1 cellular context compared by ENCODE assay signal in the genomic region with DNA sequence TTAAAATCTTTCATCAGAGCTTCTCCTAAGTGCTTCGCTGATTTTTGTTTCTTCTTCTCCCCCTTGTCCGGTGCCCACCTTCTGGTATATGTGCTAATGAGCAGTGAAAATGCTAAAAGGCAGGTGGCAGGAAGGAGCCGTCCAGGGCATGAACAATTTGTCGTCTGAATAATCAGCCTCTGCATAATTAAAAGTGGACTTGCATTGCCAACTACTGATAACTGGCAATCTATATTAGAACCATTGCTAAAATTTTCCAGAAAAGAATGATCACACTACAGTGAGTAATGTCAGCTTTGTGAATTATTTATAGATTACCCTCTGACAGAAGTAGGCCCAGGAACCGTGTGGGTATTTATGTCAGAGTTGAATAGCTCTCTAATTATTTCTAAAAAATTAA.
TF ChIP-seq lines count a peak whose summit lies in the region.

No MANE protein-coding gene starts in this region.

TF ChIP-seq in GM23338, 12 proteins besides CTCF, POLR2A, EP300 and RAD21 (continued from another document):
- TF ChIP-seq, protein P1, sequence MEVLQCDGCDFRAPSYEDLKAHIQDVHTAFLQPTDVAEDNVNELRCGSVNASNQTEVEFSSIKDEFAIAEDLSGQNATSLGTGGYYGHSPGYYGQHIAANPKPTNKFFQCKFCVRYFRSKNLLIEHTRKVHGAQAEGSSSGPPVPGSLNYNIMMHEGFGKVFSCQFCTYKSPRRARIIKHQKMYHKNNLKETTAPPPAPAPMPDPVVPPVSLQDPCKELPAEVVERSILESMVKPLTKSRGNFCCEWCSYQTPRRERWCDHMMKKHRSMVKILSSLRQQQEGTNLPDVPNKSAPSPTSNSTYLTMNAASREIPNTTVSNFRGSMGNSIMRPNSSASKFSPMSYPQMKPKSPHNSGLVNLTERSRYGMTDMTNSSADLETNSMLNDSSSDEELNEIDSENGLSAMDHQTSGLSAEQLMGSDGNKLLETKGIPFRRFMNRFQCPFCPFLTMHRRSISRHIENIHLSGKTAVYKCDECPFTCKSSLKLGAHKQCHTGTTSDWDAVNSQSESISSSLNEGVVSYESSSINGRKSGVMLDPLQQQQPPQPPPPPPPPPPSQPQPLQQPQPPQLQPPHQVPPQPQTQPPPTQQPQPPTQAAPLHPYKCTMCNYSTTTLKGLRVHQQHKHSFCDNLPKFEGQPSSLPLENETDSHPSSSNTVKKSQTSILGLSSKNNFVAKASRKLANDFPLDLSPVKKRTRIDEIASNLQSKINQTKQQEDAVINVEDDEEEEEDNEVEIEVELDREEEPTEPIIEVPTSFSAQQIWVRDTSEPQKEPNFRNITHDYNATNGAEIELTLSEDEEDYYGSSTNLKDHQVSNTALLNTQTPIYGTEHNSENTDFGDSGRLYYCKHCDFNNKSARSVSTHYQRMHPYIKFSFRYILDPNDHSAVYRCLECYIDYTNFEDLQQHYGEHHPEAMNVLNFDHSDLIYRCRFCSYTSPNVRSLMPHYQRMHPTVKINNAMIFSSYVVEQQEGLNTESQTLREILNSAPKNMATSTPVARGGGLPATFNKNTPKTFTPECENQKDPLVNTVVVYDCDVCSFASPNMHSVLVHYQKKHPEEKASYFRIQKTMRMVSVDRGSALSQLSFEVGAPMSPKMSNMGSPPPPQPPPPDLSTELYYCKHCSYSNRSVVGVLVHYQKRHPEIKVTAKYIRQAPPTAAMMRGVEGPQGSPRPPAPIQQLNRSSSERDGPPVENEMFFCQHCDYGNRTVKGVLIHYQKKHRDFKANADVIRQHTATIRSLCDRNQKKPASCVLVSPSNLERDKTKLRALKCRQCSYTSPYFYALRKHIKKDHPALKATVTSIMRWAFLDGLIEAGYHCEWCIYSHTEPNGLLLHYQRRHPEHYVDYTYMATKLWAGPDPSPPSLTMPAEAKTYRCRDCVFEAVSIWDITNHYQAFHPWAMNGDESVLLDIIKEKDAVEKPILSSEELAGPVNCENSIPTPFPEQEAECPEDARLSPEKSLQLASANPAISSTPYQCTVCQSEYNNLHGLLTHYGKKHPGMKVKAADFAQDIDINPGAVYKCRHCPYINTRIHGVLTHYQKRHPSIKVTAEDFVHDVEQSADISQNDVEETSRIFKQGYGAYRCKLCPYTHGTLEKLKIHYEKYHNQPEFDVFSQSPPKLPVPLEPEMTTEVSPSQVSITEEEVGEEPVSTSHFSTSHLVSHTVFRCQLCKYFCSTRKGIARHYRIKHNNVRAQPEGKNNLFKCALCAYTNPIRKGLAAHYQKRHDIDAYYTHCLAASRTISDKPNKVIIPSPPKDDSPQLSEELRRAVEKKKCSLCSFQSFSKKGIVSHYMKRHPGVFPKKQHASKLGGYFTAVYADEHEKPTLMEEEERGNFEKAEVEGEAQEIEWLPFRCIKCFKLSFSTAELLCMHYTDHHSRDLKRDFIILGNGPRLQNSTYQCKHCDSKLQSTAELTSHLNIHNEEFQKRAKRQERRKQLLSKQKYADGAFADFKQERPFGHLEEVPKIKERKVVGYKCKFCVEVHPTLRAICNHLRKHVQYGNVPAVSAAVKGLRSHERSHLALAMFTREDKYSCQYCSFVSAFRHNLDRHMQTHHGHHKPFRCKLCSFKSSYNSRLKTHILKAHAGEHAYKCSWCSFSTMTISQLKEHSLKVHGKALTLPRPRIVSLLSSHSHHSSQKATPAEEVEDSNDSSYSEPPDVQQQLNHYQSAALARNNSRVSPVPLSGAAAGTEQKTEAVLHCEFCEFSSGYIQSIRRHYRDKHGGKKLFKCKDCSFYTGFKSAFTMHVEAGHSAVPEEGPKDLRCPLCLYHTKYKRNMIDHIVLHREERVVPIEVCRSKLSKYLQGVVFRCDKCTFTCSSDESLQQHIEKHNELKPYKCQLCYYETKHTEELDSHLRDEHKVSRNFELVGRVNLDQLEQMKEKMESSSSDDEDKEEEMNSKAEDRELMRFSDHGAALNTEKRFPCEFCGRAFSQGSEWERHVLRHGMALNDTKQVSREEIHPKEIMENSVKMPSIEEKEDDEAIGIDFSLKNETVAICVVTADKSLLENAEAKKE (CRISPR knock-in tag; IDR thresholded peaks at IDR 0.05) = no peak
- TF ChIP-seq CREB1 (CRISPR knock-in tag; IDR thresholded peaks at IDR 0.05; ENCODE audit: low read depth) = no peak
- no peak for TF ChIP-seq STAT1 (IDR thresholded peaks at IDR 0.05; ENCODE audit: unreplicated experiment)
- TF ChIP-seq, protein P2, sequence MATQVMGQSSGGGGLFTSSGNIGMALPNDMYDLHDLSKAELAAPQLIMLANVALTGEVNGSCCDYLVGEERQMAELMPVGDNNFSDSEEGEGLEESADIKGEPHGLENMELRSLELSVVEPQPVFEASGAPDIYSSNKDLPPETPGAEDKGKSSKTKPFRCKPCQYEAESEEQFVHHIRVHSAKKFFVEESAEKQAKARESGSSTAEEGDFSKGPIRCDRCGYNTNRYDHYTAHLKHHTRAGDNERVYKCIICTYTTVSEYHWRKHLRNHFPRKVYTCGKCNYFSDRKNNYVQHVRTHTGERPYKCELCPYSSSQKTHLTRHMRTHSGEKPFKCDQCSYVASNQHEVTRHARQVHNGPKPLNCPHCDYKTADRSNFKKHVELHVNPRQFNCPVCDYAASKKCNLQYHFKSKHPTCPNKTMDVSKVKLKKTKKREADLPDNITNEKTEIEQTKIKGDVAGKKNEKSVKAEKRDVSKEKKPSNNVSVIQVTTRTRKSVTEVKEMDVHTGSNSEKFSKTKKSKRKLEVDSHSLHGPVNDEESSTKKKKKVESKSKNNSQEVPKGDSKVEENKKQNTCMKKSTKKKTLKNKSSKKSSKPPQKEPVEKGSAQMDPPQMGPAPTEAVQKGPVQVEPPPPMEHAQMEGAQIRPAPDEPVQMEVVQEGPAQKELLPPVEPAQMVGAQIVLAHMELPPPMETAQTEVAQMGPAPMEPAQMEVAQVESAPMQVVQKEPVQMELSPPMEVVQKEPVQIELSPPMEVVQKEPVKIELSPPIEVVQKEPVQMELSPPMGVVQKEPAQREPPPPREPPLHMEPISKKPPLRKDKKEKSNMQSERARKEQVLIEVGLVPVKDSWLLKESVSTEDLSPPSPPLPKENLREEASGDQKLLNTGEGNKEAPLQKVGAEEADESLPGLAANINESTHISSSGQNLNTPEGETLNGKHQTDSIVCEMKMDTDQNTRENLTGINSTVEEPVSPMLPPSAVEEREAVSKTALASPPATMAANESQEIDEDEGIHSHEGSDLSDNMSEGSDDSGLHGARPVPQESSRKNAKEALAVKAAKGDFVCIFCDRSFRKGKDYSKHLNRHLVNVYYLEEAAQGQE (IDR thresholded peaks at IDR 0.05; ENCODE audit: unreplicated experiment) = no peak
- no peak for TF ChIP-seq ZNF114 (CRISPR knock-in tag; IDR thresholded peaks at IDR 0.05)
- TF ChIP-seq EZH2phosphoT487 (IDR thresholded peaks at IDR 0.05; ENCODE audit: unreplicated experiment) = no peak
- TF ChIP-seq ZNF331 (CRISPR knock-in tag; IDR thresholded peaks at IDR 0.05; ENCODE audit: low read depth) = no peak
- TF ChIP-seq, protein P3, sequence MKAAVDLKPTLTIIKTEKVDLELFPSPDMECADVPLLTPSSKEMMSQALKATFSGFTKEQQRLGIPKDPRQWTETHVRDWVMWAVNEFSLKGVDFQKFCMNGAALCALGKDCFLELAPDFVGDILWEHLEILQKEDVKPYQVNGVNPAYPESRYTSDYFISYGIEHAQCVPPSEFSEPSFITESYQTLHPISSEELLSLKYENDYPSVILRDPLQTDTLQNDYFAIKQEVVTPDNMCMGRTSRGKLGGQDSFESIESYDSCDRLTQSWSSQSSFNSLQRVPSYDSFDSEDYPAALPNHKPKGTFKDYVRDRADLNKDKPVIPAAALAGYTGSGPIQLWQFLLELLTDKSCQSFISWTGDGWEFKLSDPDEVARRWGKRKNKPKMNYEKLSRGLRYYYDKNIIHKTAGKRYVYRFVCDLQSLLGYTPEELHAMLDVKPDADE (IDR thresholded peaks at IDR 0.05) = no peak
